ENCODE assay signal across 9 cellular contexts in the genomic region with DNA sequence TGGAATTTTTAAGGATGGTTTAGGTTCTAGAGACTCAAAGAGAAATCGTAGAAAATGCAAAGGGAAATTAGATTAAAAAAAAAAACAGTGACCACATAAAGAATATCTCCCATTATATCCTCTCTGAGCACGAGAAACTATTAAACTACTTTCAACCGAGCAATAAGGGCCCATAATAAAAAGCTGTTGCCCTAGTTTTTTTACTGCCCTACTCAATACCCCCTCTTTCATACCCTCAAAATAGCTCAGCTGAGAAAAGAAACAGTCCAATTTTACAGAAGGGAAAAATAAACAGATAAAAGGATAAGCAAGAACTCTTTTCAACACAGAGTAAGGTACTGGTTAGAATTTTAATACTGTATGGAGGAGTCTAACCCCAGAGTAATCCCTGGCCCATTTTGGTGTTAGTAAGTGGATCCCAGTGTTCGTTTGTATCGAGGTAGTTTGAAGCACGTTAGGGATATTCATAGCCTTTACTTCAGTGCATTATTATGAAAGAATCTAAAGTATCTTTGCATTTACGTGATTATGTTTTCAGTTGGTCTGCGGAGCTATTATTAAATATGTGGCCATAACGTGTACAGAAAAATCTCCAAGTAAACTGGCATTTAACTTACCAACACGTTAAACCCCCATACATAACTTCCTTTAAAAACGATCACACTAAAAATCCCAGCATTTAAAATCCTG. TPM values are rescaled to one million over a fixed set of nuclear protein-coding genes. Genes with fewer than 3 reads are reported as not detected.
DNase-seq lines count a peak whose midpoint lies in the region; ATAC-seq and TF ChIP-seq lines count a peak whose summit lies in the region.
"Had no signal": no experiment of that assay in that cellular context is flagged by ENCODE, and none has a peak within 500 bp of the region (broad histone marks: within the 10 kb centered on the region; RNA-seq: fewer than 3 reads in every experiment).

No MANE protein-coding gene starts in this region.

- H3K9me3 ChIP-seq in HUES48 (ENCODE audit: control insufficient read depth, insufficient read depth, low read length) = no peaks in the 10 kb centered on the region
- no peaks in the 10 kb centered on the region for H3K9me3 ChIP-seq in mononuclear cell (ENCODE audit: low read depth, low read length)

- H3K4me1 ChIP-seq in ACC112 (ENCODE audit: control insufficient read depth, insufficient read depth, low read length, unreplicated experiment) = peaks cover 45% of the 10 kb centered on the region
- peaks cover 22% of the 10 kb centered on the region for H3K4me1 ChIP-seq in HUES48 (ENCODE audit: control insufficient read depth, insufficient read depth, low read length)
- peaks cover 6% of the 10 kb centered on the region for H3K4me1 ChIP-seq in mononuclear cell (ENCODE audit: insufficient read depth, low read length)

- in situ Hi-C loops in brain microvascular endothelial cell (cut with HindIII; ENCODE audit: low pct_ligation_motif_present, low sequenced_read_pairs) = no loop called here

- H3K36me3 ChIP-seq in ACC112 (ENCODE audit: insufficient read depth, low read length) (no peaks in the 10 kb centered on the region; the same call in 1 of the 2 replicates), HUES48 (ENCODE audit: control insufficient read depth, insufficient read depth, low read length) (no peaks in the 10 kb centered on the region), brain microvascular endothelial cell (replicated peaks) (no peaks in the 10 kb centered on the region)

- H3K9ac ChIP-seq in HUES48 (ENCODE audit: low read depth, low read length) = peak overlapping the region; percentile 53; the same call in 1 of the 2 replicates

- H3K27me3 ChIP-seq in ACC112 (ENCODE audit: insufficient read depth, low read length) (no peaks in the 10 kb centered on the region), HUES48 (ENCODE audit: control insufficient read depth, insufficient read depth, low read length) (peaks cover 68% of the 10 kb centered on the region), brain microvascular endothelial cell (replicated peaks) (no peaks in the 10 kb centered on the region), mononuclear cell (ENCODE audit: insufficient read depth, low read length) (peaks cover 12% of the 10 kb centered on the region)

- DNase-seq in brain microvascular endothelial cell (no peak), NOMO-1 (lab: John Stamatoyannopoulos, UW; ENCODE audit: unreplicated experiment in 2 of 2) (no peak), NCI-H2196 (lab: John Stamatoyannopoulos, UW; ENCODE audit: unreplicated experiment) (no peak)
- DNase-seq in stimulated activated CD8-positive, alpha-beta memory T cell treated with anti-CD3 and anti-CD28 coated beads, Interleukin-4, amount 100 ng/mL, for 48 hours = no peak

- H3K4me3 ChIP-seq in ACC112 (ENCODE audit: low read depth, low read length) (peak overlapping the region; percentile 94), HUES48 (ENCODE audit: low read depth, low read length) (peak overlapping the region; percentile 83), brain microvascular endothelial cell (ENCODE audit: low read depth, low read length) (peak overlapping the region; percentile 90), mononuclear cell (ENCODE audit: low read length) (peak overlapping the region; percentile 49)

- no peak for ATAC-seq in HG02588 (IDR thresholded peaks at IDR 0.05; ENCODE audit: unreplicated experiment)

- H2AFZ ChIP-seq in ACC112 (ENCODE audit: low read length, unreplicated experiment) = peak overlapping the region; percentile 69

- peak overlapping the region; percentile 73 for H3K27ac ChIP-seq in ACC112 (ENCODE audit: low read depth, low read length)
- no peak overlapping the region for H3K27ac ChIP-seq in HUES48 (ENCODE audit: low read depth, low read length)
- H3K27ac ChIP-seq in brain microvascular endothelial cell = peak overlapping the region; percentile 89

- TF ChIP-seq CTCF in brain microvascular endothelial cell (IDR thresholded peaks at IDR 0.05; ENCODE audit: low read depth, low read length, missing control alignments) = no peak

- peaks cover 41% of the 10 kb centered on the region for H3K79me2 ChIP-seq in ACC112 (ENCODE audit: control insufficient read depth, insufficient read depth, low read length, unreplicated experiment)

RNA-seq across cellular contexts. Expression of a gene that starts 1.0 kb away (rescaled TPM):
- total RNA-seq in mononuclear cell = 23.3 TPM

RNA-seq across cellular contexts. Expression of a gene that starts 47.4 kb away (rescaled TPM):
- not detected for total RNA-seq in mononuclear cell
- total RNA-seq: activated CD8-positive, alpha-beta memory T cell treated with anti-CD3 and anti-CD28 coated beads for 36 hours had no signal
